ENCODE assay signal across 9 cellular contexts in the genomic region with DNA sequence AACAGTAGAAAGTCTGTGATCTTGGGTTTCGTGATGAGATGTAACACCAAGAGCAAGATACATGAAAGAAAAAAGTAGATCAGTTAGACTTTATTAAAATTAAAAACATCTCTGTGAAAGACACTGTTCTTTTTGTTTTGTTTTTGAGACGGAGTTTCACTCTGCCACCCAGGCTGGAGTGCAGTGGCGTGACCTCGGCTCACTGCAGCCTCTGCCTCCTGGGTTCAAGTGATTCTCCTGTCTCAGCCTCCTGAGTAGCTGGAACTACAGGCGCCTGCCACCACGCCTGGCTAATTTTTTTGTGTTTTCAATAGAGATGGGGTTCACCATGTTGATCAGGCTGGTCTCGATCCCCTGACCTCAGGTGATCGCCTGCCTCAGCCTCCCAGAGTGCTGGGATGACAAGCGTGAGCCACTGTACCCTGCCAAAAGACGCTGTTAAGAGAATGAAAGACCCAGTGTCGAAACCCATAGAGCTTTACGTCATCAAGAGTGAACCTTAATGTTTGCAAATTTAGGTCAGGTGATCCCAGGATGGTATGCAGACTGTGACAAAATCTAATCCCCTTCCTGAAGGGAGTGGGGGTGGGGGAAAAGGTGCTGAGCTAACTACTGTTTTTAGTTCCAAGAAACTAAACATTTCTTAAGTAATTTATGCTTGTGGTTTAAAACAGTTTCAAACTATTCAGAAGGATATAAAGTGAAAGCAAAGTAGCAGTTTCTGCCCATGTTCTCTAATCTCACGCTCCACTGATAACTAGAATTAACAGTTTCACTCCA. TPM values are rescaled to one million over a fixed set of nuclear protein-coding genes. Genes with fewer than 3 reads are reported as not detected.
DNase-seq lines count a peak whose midpoint lies in the region; ATAC-seq and TF ChIP-seq lines count a peak whose summit lies in the region.
"Had no signal": no experiment of that assay in that cellular context is flagged by ENCODE, and none has a peak within 500 bp of the region (broad histone marks: within the 10 kb centered on the region; RNA-seq: fewer than 3 reads in every experiment).

No MANE protein-coding gene starts in this region.

- H3K36me3 Mint-ChIP-seq in CD4-positive, alpha-beta T cell (ENCODE audit: low read depth), result peaks cover 66% of the 10 kb centered on the region

- no peak for TF ChIP-seq POLR2A in spleen (IDR thresholded peaks at IDR 0.05)

- peak in 5 of 10 experiments; percentile 1 to 24 (median 15) for DNase-seq in CD4-positive, alpha-beta T cell
- DNase-seq in GM20000 (ENCODE audit: low spot score) (peak; percentile 42), spleen (no peak), GM03348 (ENCODE audit: low spot score) (no peak), NCI-H1092 treated with DMSO at 0.1 percent for 48 hours (lab: John Stamatoyannopoulos, UW) (no peak), left cardiac atrium (no peak)
- DNase-seq in activated T-helper 9 cell treated with anti-CD3 and anti-CD28 coated beads, Interleukin-2, amount 50 U/mL, for 16 hours (ENCODE audit: low read depth), result peak; percentile 20

- peaks cover 29% of the 10 kb centered on the region for H3K4me1 Mint-ChIP-seq in CD4-positive, alpha-beta T cell (ENCODE audit: low read depth)

- no peak for TF ChIP-seq CTCF in CD4-positive, alpha-beta T cell (IDR thresholded peaks at IDR 0.05)
- TF ChIP-seq CTCF in GM20000 (IDR thresholded peaks at IDR 0.05; ENCODE audit: extremely low read depth, missing control alignments), result no peak
- TF ChIP-seq CTCF in spleen (IDR thresholded peaks at IDR 0.05 in 8 of 11, conservative IDR thresholded peaks at IDR 0.05 in 3 of 11), result no peak

- peak overlapping the region; percentile 94 for H3K27ac Mint-ChIP-seq in CD4-positive, alpha-beta T cell
- H3K27ac Mint-ChIP-seq: brain had no signal

- peak; percentile 93 for ATAC-seq in CD4-positive, alpha-beta T cell (ENCODE audit: poor library complexity)
- ATAC-seq in HG03469 (IDR thresholded peaks at IDR 0.05; ENCODE audit: unreplicated experiment) (peak; percentile 83), left cardiac atrium (no peak)

- peak overlapping the region in 2 of 8 donors; percentile 7 to 56 for H3K4me3 ChIP-seq in spleen

- no peaks in the 10 kb centered on the region for H3K9me3 ChIP-seq in CD4-positive, alpha-beta T cell (ENCODE audit: control insufficient read depth, low read length)
- H3K9me3 ChIP-seq in spleen, result no peaks in the 10 kb centered on the region

- CTCF ChIA-PET in CD4-positive, alpha-beta T cell (lab: Charles Lee), result no interaction called here

- intact Hi-C loops in CD4-positive, alpha-beta T cell (cut with DNase I, micrococcal nuclease), result no loop called here
- intact Hi-C loops in spleen (cut with DNase I; ENCODE audit: low total_unique reads), result no loop called here
- intact Hi-C loops in left cardiac atrium (cut with DNase I), result no loop called here

- 40 to 65% (median 47%) methylated on average over 13 of the region's 13 CpGs for WGBS in spleen, 5 donors

- POLR2A ChIA-PET in CD4-positive, alpha-beta T cell (lab: Charles Lee), result interaction anchor here (0.6 to 1.6 kb wide), 5 partner anchors 8 to 54 kb away, joined by 3 to 8 read pairs (median 4); partner anchors contain the start of genes OFD1, RAB9A and TRAPPC2

- H3K27me3 ChIP-seq in CD4-positive, alpha-beta T cell (ENCODE audit: control insufficient read depth, insufficient read depth, low read length), result no peaks in the 10 kb centered on the region
- H3K27me3 ChIP-seq in spleen (replicated peaks in 1 of 7), result no peaks in the 10 kb centered on the region

- peak overlapping the region; percentile 50 for H3K27ac ChIP-seq in CD4-positive, alpha-beta T cell (ENCODE audit: low read depth, low read length)
- H3K27ac ChIP-seq in spleen, result peak overlapping the region; percentile 33 to 87 (median 78)

- H3K4me3 Mint-ChIP-seq in CD4-positive, alpha-beta T cell, result peak overlapping the region; percentile 81
- H3K4me3 Mint-ChIP-seq: brain had no signal

- H3K4me1 ChIP-seq in spleen, result peaks cover 0 to 40% (median 2%) of the 10 kb centered on the region in 6 donors

- H3K27me3 Mint-ChIP-seq in CD4-positive, alpha-beta T cell, result no peaks in the 10 kb centered on the region
- H3K27me3 Mint-ChIP-seq: brain had no signal

- peaks cover 0 to 57% (median 7%) of the 10 kb centered on the region in 6 donors for H3K36me3 ChIP-seq in spleen

- no peaks in the 10 kb centered on the region for H3K9me3 Mint-ChIP-seq in CD4-positive, alpha-beta T cell
- H3K9me3 Mint-ChIP-seq: brain had no signal

RNA-seq across cellular contexts. Expression of gene OFD1, which starts 8.0 kb away (rescaled TPM):
- 10 to 100 TPM; 59.1 to 60.0 TPM for total RNA-seq in CD4-positive, alpha-beta T cell
- total RNA-seq in spleen, result 10 to 100 TPM; 33.6 to 54.8 (median 47.7) TPM
- polyA plus RNA-seq in spleen, result 100 to 1,000 TPM in 1 of 3 donors, 10 to 100 TPM in 2; 52.1 to 138 (median 54.0) TPM
- 1 to 10 TPM; 9.3 TPM for total RNA-seq in left cardiac atrium

RNA-seq across cellular contexts. Expression of gene TRAPPC2, which starts 8.2 kb away (rescaled TPM):
- 10 to 100 TPM; 21.4 to 22.3 TPM for total RNA-seq in CD4-positive, alpha-beta T cell
- total RNA-seq in spleen (10 to 100 TPM; 21.2 to 29.5 (median 23.8) TPM), left cardiac atrium (1 to 10 TPM; 8.9 to 9.1 TPM)
- 10 to 100 TPM; 10.8 to 12.0 (median 11.2) TPM for polyA plus RNA-seq in spleen

RNA-seq across cellular contexts. Expression of gene RAB9A, which starts 53.7 kb away (rescaled TPM):
- 10 to 100 TPM; 21.4 to 25.2 TPM for total RNA-seq in CD4-positive, alpha-beta T cell
- total RNA-seq in spleen (10 to 100 TPM; 24.7 to 36.5 (median 30.7) TPM), left cardiac atrium (10 to 100 TPM; 21.4 to 25.2 TPM)
- polyA plus RNA-seq in spleen, result 10 to 100 TPM; 20.3 to 24.1 (median 23.1) TPM

Comparison
In these comparisons a context has a peak if more than half of its experiments do, and no peak if none do; other contexts are left out.
1. ATAC-seq: peak in CD4-positive, alpha-beta T cell (single experiment) and HG03469 (single experiment); none in left cardiac atrium (0 of 2).
2. DNase-seq: peak in GM20000 (single experiment) and activated T-helper 9 cell treated with anti-CD3 and anti-CD28 coated beads, Interleukin-2, amount 50 U/mL, for 16 hours (single experiment); none in spleen (single experiment), GM03348 (single experiment), NCI-H1092 treated with DMSO at 0.1 percent for 48 hours (single experiment) and left cardiac atrium (single experiment).